ENCODE assay signal across 8 cellular contexts in genomic region chr14:49461529-49462401, GRCh38.
DNase-seq lines count a peak whose midpoint lies in the region; ATAC-seq lines count a peak whose summit lies in the region.

No MANE protein-coding gene starts in this region.

- peak; percentile 76 for ATAC-seq in GM19468 (IDR thresholded peaks at IDR 0.05; ENCODE audit: extremely low read depth, unreplicated experiment)
- peak; percentile 93 for ATAC-seq in HG03565 (IDR thresholded peaks at IDR 0.05; ENCODE audit: unreplicated experiment)

- DNase-seq in DMS79 treated with DMSO at 0.1 percent for 48 hours (lab: John Stamatoyannopoulos, UW) (peak; percentile 49), NOMO-1 treated with DMSO at 0.1 percent for 48 hours (lab: John Stamatoyannopoulos, UW; ENCODE audit: unreplicated experiment) (peak; percentile 68), activated T-cell treated with anti-CD3 and anti-CD28 coated beads for 4 hours (peak; percentile 52), foreskin melanocyte (peak; percentile 59), renal cortical epithelial cell (ENCODE audit: low read depth) (peak; percentile 76), GOT3 (lab: John Stamatoyannopoulos, UW) (no peak)
